19 cellular contexts compared by ENCODE assay signal in genomic region chr7:16099302-16099832, GRCh38.
"Had no signal": no experiment of that assay in that cellular context is flagged by ENCODE, and none has a peak within 500 bp of the region (broad histone marks: within the 10 kb centered on the region; RNA-seq: fewer than 3 reads in every experiment).

No MANE protein-coding gene starts in this region.

- H3K36me3 Mint-ChIP-seq: natural killer cell had no signal

- H3K27ac ChIP-seq: epithelial cell of prostate, esophagus muscularis mucosa, gastroesophageal sphincter, left lung, stomach, thoracic aorta, transverse colon had no signal

- H3K9me3 Mint-ChIP-seq: neural crest cell had no signal

- H3K4me1 ChIP-seq: left lung, stomach, transverse colon had no signal

- H3K4me3 Mint-ChIP-seq: immature natural killer cell, natural killer cell, neural crest cell had no signal

- H3K4me1 Mint-ChIP-seq: immature natural killer cell, natural killer cell, neural crest cell had no signal

- H3K27ac Mint-ChIP-seq: immature natural killer cell, natural killer cell had no signal

- H3K27me3 ChIP-seq: esophagus muscularis mucosa, gastroesophageal sphincter, left lung, stomach, transverse colon had no signal

- ATAC-seq: gastroesophageal sphincter, mucosa of descending colon, natural killer cell had no signal

- DNase-seq: effector memory CD4-positive, alpha-beta T cell; glutamatergic neuron; immature natural killer cell; left lung; natural killer cell; posterior cingulate gyrus; small intestine; stimulated activated CD4-positive, alpha-beta T cell treated with anti-CD3 and anti-CD28 coated beads, Interleukin-12 subunit alpha, Interleukin-12 subunit beta, amount 100 ng/mL, for 4 hours; stimulated activated naive CD4-positive, alpha-beta T cell; stomach; substantia nigra; transverse colon had no signal

- H3K36me3 ChIP-seq: esophagus muscularis mucosa, gastroesophageal sphincter, left lung, stomach, thoracic aorta, transverse colon had no signal

- H3K4me3 ChIP-seq: esophagus muscularis mucosa, gastroesophageal sphincter, left lung, mucosa of descending colon, stomach, thoracic aorta, transverse colon had no signal

- FAIRE-seq: endometrium, small intestine had no signal
